Comparison of ENCODE assay signal across 10 cellular contexts in the genomic region with DNA sequence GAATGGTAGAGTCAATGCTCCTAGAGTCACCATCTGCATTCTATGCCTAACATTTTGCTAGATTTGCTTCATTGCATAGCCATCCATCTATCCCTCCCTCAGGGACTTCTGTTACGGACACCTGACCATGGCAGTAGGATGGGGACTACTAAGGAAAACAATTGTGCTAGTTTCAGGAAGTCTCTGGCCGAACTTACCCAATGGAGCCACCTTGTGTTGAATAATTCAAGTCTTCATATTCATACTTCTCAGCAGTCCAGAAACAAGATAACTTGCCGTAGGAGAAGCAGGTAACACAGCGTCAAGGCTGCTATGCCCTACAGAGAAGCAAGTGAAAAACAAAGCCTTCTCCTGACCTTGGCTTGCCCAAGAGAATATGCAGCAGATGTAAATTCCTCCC.
DNase-seq lines count a peak whose midpoint lies in the region; ATAC-seq and TF ChIP-seq lines count a peak whose summit lies in the region.
"Had no signal": no experiment of that assay in that cellular context is flagged by ENCODE, and none has a peak within 500 bp of the region (broad histone marks: within the 10 kb centered on the region; RNA-seq: fewer than 3 reads in every experiment).

No MANE protein-coding gene starts in this region.

- H3K27ac ChIP-seq in CD8-positive, alpha-beta memory T cell (ENCODE audit: low read depth, low read length), result no peak overlapping the region
- no peak overlapping the region for H3K27ac ChIP-seq in coronary artery

- H3K4me1 ChIP-seq in CD8-positive, alpha-beta memory T cell (ENCODE audit: insufficient read depth, low read length), result no peaks in the 10 kb centered on the region

- DNase-seq in GDM1 (lab: John Stamatoyannopoulos, UW), result peak; percentile 9
- DNase-seq in LNCaP clone FGC (ENCODE audit: low read depth), result peak; percentile 52
- DNase-seq in cardiac fibroblast (ENCODE audit: low read depth in 2 of 2), result peak; percentile 57 to 71
- peak; percentile 58 to 84 for DNase-seq in lung microvascular endothelial cell (ENCODE audit: low read depth in 2 of 2)
- DNase-seq in CD8-positive, alpha-beta memory T cell, result no peak
- DNase-seq in HuH-7 (ENCODE audit: low spot score), result no peak
- no peak for DNase-seq in coronary artery (ENCODE audit: low spot score)
- DNase-seq: NCI-H2081 treated with DMSO at 0.1 percent for 48 hours, RPMI8226 had no signal

- no peaks in the 10 kb centered on the region for H3K36me3 Mint-ChIP-seq in CD8-positive, alpha-beta memory T cell

- H3K4me1 Mint-ChIP-seq in CD8-positive, alpha-beta memory T cell, result no peaks in the 10 kb centered on the region

- no peak overlapping the region for H3K4me3 Mint-ChIP-seq in CD8-positive, alpha-beta memory T cell

- POLR2A ChIA-PET in CD8-positive, alpha-beta memory T cell (lab: Charles Lee), result no interaction called here

- TF ChIP-seq CTCF in LNCaP clone FGC (IDR thresholded peaks at IDR 0.05; ENCODE audit: control insufficient read depth, extremely low read depth, insufficient read depth), result peak; percentile 61
- TF ChIP-seq CTCF in cardiac fibroblast (IDR thresholded peaks at IDR 0.05; ENCODE audit: low read depth, low read length), result peak; percentile 13
- TF ChIP-seq CTCF in coronary artery (IDR thresholded peaks at IDR 0.05), result no peak

- H3K9me3 ChIP-seq in CD8-positive, alpha-beta memory T cell (ENCODE audit: low read length), result no peaks in the 10 kb centered on the region

- ATAC-seq in HG03196 (IDR thresholded peaks at IDR 0.05; ENCODE audit: unreplicated experiment), result no peak

- no peak overlapping the region for H3K4me3 ChIP-seq in LNCaP clone FGC (ENCODE audit: low read depth, low read length)
- H3K4me3 ChIP-seq in cardiac fibroblast (replicated peaks in 1 of 2; ENCODE audit: low read depth in 2 of 2, low read length in 2 of 2), result no peak overlapping the region
- H3K4me3 ChIP-seq in CD8-positive, alpha-beta memory T cell (ENCODE audit: low read length), result no peak overlapping the region
- no peak overlapping the region for H3K4me3 ChIP-seq in coronary artery

- peaks cover 0 to 15% (median 8%) of the 10 kb centered on the region in 5 donors for H3K9me3 Mint-ChIP-seq in CD8-positive, alpha-beta memory T cell

- H3K36me3 ChIP-seq in CD8-positive, alpha-beta memory T cell (ENCODE audit: insufficient read depth, low read length), result no peaks in the 10 kb centered on the region

- CTCF ChIA-PET in CD8-positive, alpha-beta memory T cell (lab: Charles Lee), result no interaction called here

- H3K27me3 ChIP-seq in CD8-positive, alpha-beta memory T cell (ENCODE audit: insufficient read depth, low read length, poor library complexity, severe bottlenecking), result no peaks in the 10 kb centered on the region

- H3K27ac Mint-ChIP-seq in CD8-positive, alpha-beta memory T cell, result no peak overlapping the region

- no peaks in the 10 kb centered on the region for H3K27me3 Mint-ChIP-seq in CD8-positive, alpha-beta memory T cell

Comparison
In these comparisons a context has a peak if more than half of its experiments do, and no peak if none do; other contexts are left out.
1. DNase-seq: peak in GDM1 (single experiment), LNCaP clone FGC (single experiment), cardiac fibroblast (2 of 2) and lung microvascular endothelial cell (2 of 2); none in CD8-positive, alpha-beta memory T cell (0 of 5), HuH-7 (single experiment) and coronary artery (single experiment).